Comparison of ENCODE assay signal across 25 cellular contexts in the genomic region with DNA sequence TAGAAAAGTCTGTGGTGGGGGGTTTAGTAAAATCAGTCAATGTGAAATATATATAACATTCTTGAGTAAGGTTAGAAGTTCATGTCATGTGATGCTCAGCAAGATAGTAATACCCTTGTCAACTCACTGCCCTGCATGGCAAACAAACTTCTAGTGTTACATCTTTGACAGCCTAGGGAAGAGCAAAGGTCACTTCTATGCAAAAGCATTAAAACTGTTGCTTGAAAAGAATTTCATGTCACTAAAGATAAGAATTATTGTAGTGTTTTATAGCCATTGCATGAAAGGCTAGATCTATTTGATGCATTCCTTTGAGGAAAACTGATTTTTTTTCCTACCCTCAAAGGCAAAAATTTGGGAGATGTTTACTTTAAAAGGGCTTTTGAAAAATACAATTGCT.
DNase-seq lines count a peak whose midpoint lies in the region; ATAC-seq, FAIRE-seq and TF ChIP-seq lines count a peak whose summit lies in the region.
"Had no signal": no experiment of that assay in that cellular context is flagged by ENCODE, and none has a peak within 500 bp of the region (broad histone marks: within the 10 kb centered on the region; RNA-seq: fewer than 3 reads in every experiment).

No MANE protein-coding gene starts in this region.

- DNase-seq in NCI-H2171 treated with DMSO at 0.1 percent for 48 hours (lab: John Stamatoyannopoulos, UW): peak; percentile 13
- DNase-seq in NCI-H2171 (lab: John Stamatoyannopoulos, UW): no peak
- DNase-seq in OCI-LY7 (ENCODE audit: low spot score): no peak
- DNase-seq in HepG2 (ENCODE audit: low spot score): peak; percentile 96
- no peak for DNase-seq in type B pancreatic cell (ENCODE audit: extremely low spot score, unreplicated experiment)
- DNase-seq in NCI-H345 treated with DMSO at 0.1 percent for 48 hours (lab: John Stamatoyannopoulos, UW; ENCODE audit: unreplicated experiment): no peak
- no peak for DNase-seq in ecto neural progenitor cell (ENCODE audit: low spot score)
- DNase-seq in H4 (ENCODE audit: low spot score): no peak
- DNase-seq: 8988T; activated CD8-positive, alpha-beta memory T cell treated with anti-CD3 and anti-CD28 coated beads, Interleukin-2, amount 50 U/mL, for 48 hours; aorta; GOT3; IMR-90; islet precursor cell; NCI-H1417; NCI-H510A treated with DMSO at 0.1 percent for 48 hours; stimulated activated CD4-positive, alpha-beta T cell treated with anti-CD3 and anti-CD28 coated beads, Interleukin-2, amount 100 ng/mL, for 24 hours; T-helper 17 cell had no signal

- no TSS peak for BruUV-seq in OCI-LY7 (replicated peaks; lab: Mats Ljungman, UMichigan)
- BruUV-seq in HepG2 (replicated peaks; lab: Mats Ljungman, UMichigan): no TSS peak

- no peak for TF ChIP-seq RAD21 in HepG2 (CRISPR knock-in tag; IDR thresholded peaks at IDR 0.05)

- peak; percentile 90 for FAIRE-seq in HepG2 (lab: Jason Lieb, UNC)

- H3K79me2 ChIP-seq in OCI-LY7 (ENCODE audit: insufficient read depth, low read depth, low read length) (no peaks in the 10 kb centered on the region), HepG2 (ENCODE audit: insufficient read depth, low read length) (no peaks in the 10 kb centered on the region)

- no peaks in the 10 kb centered on the region for H3K27me3 ChIP-seq in HepG2 (ENCODE audit: control insufficient read depth in 1 of 2, insufficient read depth in 2 of 2, low read length in 2 of 2)

- H3K27ac Mint-ChIP-seq in type B pancreatic cell: peak overlapping the region; percentile 83
- H3K27ac Mint-ChIP-seq: activated naive CD4-positive, alpha-beta T cell treated with anti-CD3 and anti-CD28 coated beads, Interleukin-2, amount 50 U/mL, for 72 hours; activated T-helper 2 cell treated with anti-CD3 and anti-CD28 coated beads, Interferon-gamma antibody, Interleukin-2, Interleukin-4, amounts not matched to agents 10 μg/mL and 5 μg/mL and 100 μg/mL, durations not matched to agents 14 hours and 24 hours and 36 hours; progenitor cell of endocrine pancreas; T-helper 17 cell had no signal

- in situ Hi-C loops in HepG2 (cut with HindIII; ENCODE audit: extremely low pct_ligation_motif_present, low pct_unique_long_range_greater_than_20kb): no loop called here

- CTCF ChIA-PET in OCI-LY7 (lab: Charles Lee; ENCODE audit: unreplicated experiment) (no interaction called here), HepG2 (lab: Yijun Ruan, JAX; ENCODE audit: low intra/inter-chr PET ratio, low total read pairs) (interaction anchor here (0.7 kb wide), 1 partner anchor 10 kb away, joined by 3 read pairs; no protein-coding TSS in a partner anchor)

- TF ChIP-seq CTCF in OCI-LY7 (conservative IDR thresholded peaks at IDR 0.05; ENCODE audit: low read length) (no peak), HepG2 (CRISPR knock-in tag; IDR thresholded peaks at IDR 0.05) (no peak), type B pancreatic cell (conservative IDR thresholded peaks at IDR 0.05) (no peak)

- no peak for TF ChIP-seq POLR2A in HepG2 (IDR thresholded peaks at IDR 0.05; ENCODE audit: insufficient read depth in 1 of 2, low read depth in 2 of 2, low read length in 2 of 2)

- H3K36me3 Mint-ChIP-seq in type B pancreatic cell: peaks cover 6% of the 10 kb centered on the region
- H3K36me3 Mint-ChIP-seq: activated naive CD4-positive, alpha-beta T cell treated with anti-CD3 and anti-CD28 coated beads, Interleukin-2, amount 50 U/mL, for 72 hours had no signal

- H3K9ac ChIP-seq in HepG2 (ENCODE audit: insufficient read depth, low read depth, low read length): no peak overlapping the region; the same call in 1 of the 2 replicates

- H3K27ac ChIP-seq in OCI-LY7 (ENCODE audit: low read depth, low read length, poor library complexity, severe bottlenecking): no peak overlapping the region
- peak overlapping the region; percentile 68 for H3K27ac ChIP-seq in HepG2 (ENCODE audit: extremely low read length, insufficient read depth, low read length)
- H3K27ac ChIP-seq: cardiac muscle cell, HL-60, SK-N-MC, VCaP had no signal

- intact Hi-C loops in OCI-LY7 (cut with micrococcal nuclease; ENCODE audit: unreplicated experiment): no loop called here
- intact Hi-C loops in HepG2 (cut with micrococcal nuclease; ENCODE audit: unreplicated experiment): loop anchor here (2.0 kb wide), 1 partner anchor 172 kb away; no protein-coding TSS in a partner anchor

- peak; percentile 89 for ATAC-seq in HepG2
- ATAC-seq: activated naive CD4-positive, alpha-beta T cell treated with anti-CD3 and anti-CD28 coated beads, Interleukin-2, amount 50 U/mL, for 72 hours; T-helper 17 cell had no signal

- H3K4me1 ChIP-seq in OCI-LY7 (ENCODE audit: insufficient read depth, low read length, poor library complexity, severe bottlenecking): peaks cover 12% of the 10 kb centered on the region
- H3K4me1 ChIP-seq in HepG2 (ENCODE audit: insufficient read depth, low read length): peaks cover 48% of the 10 kb centered on the region

- H3K9me3 Mint-ChIP-seq in type B pancreatic cell: no peaks in the 10 kb centered on the region
- H3K9me3 Mint-ChIP-seq: activated naive CD4-positive, alpha-beta T cell treated with anti-CD3 and anti-CD28 coated beads, Interleukin-2, amount 50 U/mL, for 72 hours; activated T-helper 2 cell treated with anti-CD3 and anti-CD28 coated beads, Interferon-gamma antibody, Interleukin-2, Interleukin-4, amounts not matched to agents 10 μg/mL and 5 μg/mL and 100 μg/mL, durations not matched to agents 14 hours and 24 hours and 36 hours had no signal

- H3K9me3 ChIP-seq in OCI-LY7 (ENCODE audit: low read length): no peaks in the 10 kb centered on the region
- H3K9me3 ChIP-seq in HepG2 (ENCODE audit: low read length): no peaks in the 10 kb centered on the region

- no peaks in the 10 kb centered on the region for H3K9me2 ChIP-seq in OCI-LY7 (ENCODE audit: insufficient read depth, low read length)

- H2AFZ ChIP-seq in OCI-LY7 (ENCODE audit: low read length): no peak overlapping the region
- no peak overlapping the region for H2AFZ ChIP-seq in HepG2 (ENCODE audit: low read length)

- TF ChIP-seq EP300 in HepG2 (IDR thresholded peaks at IDR 0.05; ENCODE audit: low read depth in 2 of 2, low read length in 2 of 2): peak in 1 of 2 experiments; percentile 79; a peak in 2 of 4 replicates
- 0 out of 2 replicates have a peak, but pooled peaks have one; percentile 37 for TF ChIP-seq EP300 in HepG2 (CRISPR knock-in tag; IDR thresholded peaks at IDR 0.05; ENCODE audit: borderline replicate concordance)

- H3K4me3 ChIP-seq in OCI-LY7 (ENCODE audit: low read depth, low read length, poor library complexity, severe bottlenecking): no peak overlapping the region
- peak overlapping the region in 1 of 3 experiments; percentile 11; a peak in 1 of 6 replicates for H3K4me3 ChIP-seq in HepG2 (replicated peaks in 1 of 3; ENCODE audit: insufficient read depth in 1 of 3, low read depth in 2 of 3, low read length in 3 of 3)
- H3K4me3 ChIP-seq: cardiac muscle cell, SK-N-MC had no signal

- H3K36me3 ChIP-seq in OCI-LY7 (ENCODE audit: insufficient read depth, low read length): no peaks in the 10 kb centered on the region
- H3K36me3 ChIP-seq in HepG2 (replicated peaks in 1 of 2; ENCODE audit: control insufficient read depth in 1 of 2, insufficient read depth in 2 of 2, low read length in 2 of 2): no peaks in the 10 kb centered on the region
- H3K36me3 ChIP-seq: cardiac muscle cell had no signal

- POLR2A ChIA-PET in OCI-LY7 (lab: Charles Lee): interaction anchor here (1.0 to 1.6 kb wide), 3 partner anchors 10 to 462 kb away, joined by 3 to 6 read pairs (median 3); no protein-coding TSS in a partner anchor
- POLR2A ChIA-PET in HepG2 (lab: Yijun Ruan, JAX): interaction anchor here (1.0 to 2.6 kb wide), 8 partner anchors 10 to 443 kb away, joined by 4 to 14 read pairs (median 8); partner anchors contain the start of gene HOXA4

- no peaks in the 10 kb centered on the region for H4K20me1 ChIP-seq in OCI-LY7 (ENCODE audit: insufficient read depth, low read length)
- H4K20me1 ChIP-seq in HepG2 (ENCODE audit: insufficient read depth, low read length): no peaks in the 10 kb centered on the region

- peaks cover 65% of the 10 kb centered on the region for H3K4me1 Mint-ChIP-seq in type B pancreatic cell (ENCODE audit: unreplicated experiment)
- H3K4me1 Mint-ChIP-seq: T-helper 17 cell had no signal

- peak overlapping the region; percentile 22 for H3K4me3 Mint-ChIP-seq in type B pancreatic cell
- H3K4me3 Mint-ChIP-seq: T-helper 17 cell had no signal

- 0 out of 2 replicates have a peak overlapping the region, but pooled peaks have one; percentile 3 for H3K4me2 ChIP-seq in OCI-LY7 (ENCODE audit: low read length)
- H3K4me2 ChIP-seq in HepG2 (ENCODE audit: low read depth, low read length): peak overlapping the region; percentile 49

- H3K27me3 Mint-ChIP-seq in type B pancreatic cell: no peaks in the 10 kb centered on the region
- H3K27me3 Mint-ChIP-seq: progenitor cell of endocrine pancreas had no signal

TF ChIP-seq in HepG2, 621 proteins besides CTCF, POLR2A, EP300 and RAD21 (continues in another document):
- TF ChIP-seq MED1 (CRISPR knock-in tag; IDR thresholded peaks at IDR 0.05): peak; percentile 41; the same call in 1 of the 2 replicates
- peak; percentile 48; the same call in 1 of the 2 replicates for TF ChIP-seq USF2 (IDR thresholded peaks at IDR 0.05; ENCODE audit: low read depth, low read length)
- TF ChIP-seq USF2 (CRISPR knock-in tag; IDR thresholded peaks at IDR 0.05; ENCODE audit: borderline replicate concordance): peak; percentile 66; the same call in 1 of the 2 replicates
- peak; percentile 66 for TF ChIP-seq CEBPG (CRISPR knock-in tag; IDR thresholded peaks at IDR 0.05)
- TF ChIP-seq THAP11 (CRISPR knock-in tag; IDR thresholded peaks at IDR 0.05): peak; percentile 30; the same call in 1 of the 2 replicates
- no peak for TF ChIP-seq ZNF30 (CRISPR knock-in tag; IDR thresholded peaks at IDR 0.05)

Comparison
In these comparisons a context has a peak if more than half of its experiments do, and no peak if none do; other contexts are left out.
1. DNase-seq: peak in NCI-H2171 treated with DMSO at 0.1 percent for 48 hours (single experiment) and HepG2 (single experiment); none in NCI-H2171 (single experiment), OCI-LY7 (single experiment), type B pancreatic cell (single experiment), NCI-H345 treated with DMSO at 0.1 percent for 48 hours (single experiment), ecto neural progenitor cell (single experiment) and H4 (single experiment).